1 cellular context compared by ENCODE assay signal in the genomic region with DNA sequence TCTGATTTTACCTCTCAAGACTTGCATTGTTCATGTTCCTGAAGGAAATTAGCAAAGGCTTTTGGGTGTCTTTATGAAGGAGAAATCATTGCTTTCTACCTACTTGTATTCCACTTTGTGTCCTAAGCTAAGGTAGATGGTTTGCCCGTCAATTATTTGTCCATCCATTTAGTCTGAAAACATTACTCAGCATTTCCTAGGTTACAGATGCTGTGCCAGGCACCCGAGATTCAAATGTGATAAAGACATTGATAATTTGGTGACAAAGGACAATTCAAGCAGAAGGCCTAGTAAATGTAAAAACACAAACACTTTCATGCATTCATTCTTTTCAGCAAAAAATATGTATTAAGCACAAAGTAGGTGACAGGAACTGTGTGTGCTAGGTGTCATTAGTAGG.
TF ChIP-seq lines count a peak whose summit lies in the region.

No MANE protein-coding gene starts in this region.

TF ChIP-seq in IMR-90, 13 proteins besides CTCF, POLR2A, EP300 and RAD21:
- TF ChIP-seq CEBPB (IDR thresholded peaks at IDR 0.05; ENCODE audit: low read depth, low read length) (no peak), MAFK (IDR thresholded peaks at IDR 0.05; ENCODE audit: low read depth, low read length) (peak; percentile 32; the same call in 1 of the 2 replicates)
